14 cellular contexts compared by ENCODE assay signal in the genomic region with DNA sequence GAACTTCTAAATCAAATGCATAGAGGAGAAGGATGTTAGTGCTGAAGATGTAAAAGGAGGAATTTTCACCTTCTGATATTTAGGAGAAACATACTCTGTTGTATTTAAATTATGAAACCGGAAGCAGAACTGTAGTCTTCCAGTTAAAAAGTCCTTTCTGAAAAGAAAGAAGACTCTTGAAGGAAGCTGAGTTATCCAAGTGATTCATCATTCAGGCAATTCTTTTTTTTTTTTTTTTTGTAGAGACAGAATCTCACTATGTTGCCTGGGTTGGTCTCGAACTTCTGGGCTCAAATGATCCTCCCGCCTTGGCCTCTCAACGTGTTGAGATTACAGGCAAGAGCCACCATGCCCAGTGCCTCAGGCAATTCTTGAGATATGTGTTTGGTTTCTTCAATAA.
DNase-seq lines count a peak whose midpoint lies in the region; ATAC-seq and TF ChIP-seq lines count a peak whose summit lies in the region.
"Had no signal": no experiment of that assay in that cellular context is flagged by ENCODE, and none has a peak within 500 bp of the region (broad histone marks: within the 10 kb centered on the region; RNA-seq: fewer than 3 reads in every experiment).

No MANE protein-coding gene starts in this region.

- no peak overlapping the region for H3K14ac ChIP-seq in mesenchymal stem cell (ENCODE audit: low read length in 2 of 2)

- H2BK5ac ChIP-seq in mesenchymal stem cell (ENCODE audit: low read depth, low read length, poor library complexity, severe bottlenecking), result no peak overlapping the region

- DNase-seq in HCEC 1CT (peak; percentile 17), SJSA1 (ENCODE audit: low read depth in 1 of 2, low spot score in 2 of 2) (no peak), mesenchymal stem cell (no peak), thoracic aorta (ENCODE audit: low spot score) (no peak), DMS153 treated with DMSO at 0.1 percent for 48 hours (lab: John Stamatoyannopoulos, UW; ENCODE audit: unreplicated experiment) (no peak)
- DNase-seq: Caco-2, DMS153, NCI-H1436, NCI-H2081, NCI-H774, SJCRH30 had no signal

- H3K36me3 ChIP-seq in SJSA1, result no peaks in the 10 kb centered on the region
- no peaks in the 10 kb centered on the region for H3K36me3 ChIP-seq in mesenchymal stem cell (ENCODE audit: control insufficient read depth in 1 of 2, insufficient read depth in 2 of 2, low read depth in 1 of 2, low read length in 2 of 2)
- H3K36me3 ChIP-seq in thoracic aorta, result no peaks in the 10 kb centered on the region
- H3K36me3 ChIP-seq: SJCRH30 had no signal

- no peaks in the 10 kb centered on the region for H3K9me3 ChIP-seq in SJSA1 (replicated peaks)
- H3K9me3 ChIP-seq in mesenchymal stem cell (ENCODE audit: control insufficient read depth, low read length), result no peaks in the 10 kb centered on the region
- no peaks in the 10 kb centered on the region for H3K9me3 ChIP-seq in thoracic aorta
- H3K9me3 ChIP-seq: Caco-2, SJCRH30 had no signal

- H3K23ac ChIP-seq in mesenchymal stem cell (ENCODE audit: low read length in 2 of 2), result no peak overlapping the region

- peaks cover 8% of the 10 kb centered on the region for H3K79me1 ChIP-seq in mesenchymal stem cell (replicated peaks; ENCODE audit: low read length, poor library complexity, severe bottlenecking)

- ATAC-seq in thoracic aorta (ENCODE audit: insufficient number of reproducible peaks, low FRiP score, low read depth) (no peak), GM19467 (IDR thresholded peaks at IDR 0.05; ENCODE audit: unreplicated experiment) (no peak), HG02852 (IDR thresholded peaks at IDR 0.05; ENCODE audit: unreplicated experiment) (no peak)

- H3K27me3 ChIP-seq in SJSA1 (replicated peaks) (no peaks in the 10 kb centered on the region), mesenchymal stem cell (ENCODE audit: control insufficient read depth in 1 of 2, insufficient read depth in 1 of 2, low read length in 2 of 2) (no peaks in the 10 kb centered on the region), thoracic aorta (replicated peaks; ENCODE audit: insufficient read depth) (no peaks in the 10 kb centered on the region)
- H3K27me3 ChIP-seq: SJCRH30 had no signal

- H3K4ac ChIP-seq in mesenchymal stem cell (ENCODE audit: low read depth in 1 of 2, low read length in 2 of 2), result no peak overlapping the region

- H2BK12ac ChIP-seq in mesenchymal stem cell (ENCODE audit: low read length in 2 of 2), result no peak overlapping the region

- 89% methylated on average over 4 of the region's 4 CpGs for WGBS in mesenchymal stem cell

- H3K27ac ChIP-seq in SJSA1, result 0 out of 2 replicates have a peak overlapping the region, but pooled peaks have one; percentile 57
- no peak overlapping the region for H3K27ac ChIP-seq in mesenchymal stem cell (ENCODE audit: low read length, poor library complexity, severe bottlenecking)
- peak overlapping the region; percentile 54 to 71 for H3K27ac ChIP-seq in thoracic aorta
- H3K27ac ChIP-seq: RWPE1, SJCRH30 had no signal

- no peak overlapping the region for H4K91ac ChIP-seq in mesenchymal stem cell (ENCODE audit: low read length)

- no peak overlapping the region for H2AFZ ChIP-seq in mesenchymal stem cell (ENCODE audit: low read depth, low read length)

- H3K18ac ChIP-seq in mesenchymal stem cell (ENCODE audit: low read depth in 1 of 2, low read length in 2 of 2), result no peak overlapping the region

- no peak overlapping the region for H2BK120ac ChIP-seq in mesenchymal stem cell (ENCODE audit: low read depth, low read length)

- H3K4me2 ChIP-seq in mesenchymal stem cell (ENCODE audit: low read length, poor library complexity, severe bottlenecking), result no peak overlapping the region

- H3K4me3 ChIP-seq in SJSA1, result no peak overlapping the region
- no peak overlapping the region for H3K4me3 ChIP-seq in mesenchymal stem cell (ENCODE audit: insufficient read depth in 1 of 2, low read depth in 1 of 2, low read length in 2 of 2)
- H3K4me3 ChIP-seq in thoracic aorta, result no peak overlapping the region
- H3K4me3 ChIP-seq: SJCRH30 had no signal

- no peak overlapping the region for H2AK5ac ChIP-seq in mesenchymal stem cell (ENCODE audit: low read length, severe bottlenecking)

- no peak overlapping the region for H4K8ac ChIP-seq in mesenchymal stem cell (ENCODE audit: low read length)

- TF ChIP-seq CTCF in thoracic aorta (IDR thresholded peaks at IDR 0.05), result no peak

- peak overlapping the region; percentile 52 for H3K9ac ChIP-seq in mesenchymal stem cell (ENCODE audit: low read length)

- peaks cover 32% of the 10 kb centered on the region for H3K4me1 ChIP-seq in SJSA1 (replicated peaks)
- peaks cover 5% of the 10 kb centered on the region for H3K4me1 ChIP-seq in mesenchymal stem cell (ENCODE audit: control insufficient read depth, insufficient read depth, low read depth, low read length)
- peaks cover 13 to 45% of the 10 kb centered on the region in 2 donors for H3K4me1 ChIP-seq in thoracic aorta (ENCODE audit: control insufficient read depth in 1 of 2, low read depth in 2 of 2)

- H2BK15ac ChIP-seq in mesenchymal stem cell (ENCODE audit: low read depth, poor library complexity, severe bottlenecking), result no peak overlapping the region
